1 cellular context compared by ENCODE assay signal in genomic region chr1:36664564-36665287, GRCh38.
TF ChIP-seq lines count a peak whose summit lies in the region.

No MANE protein-coding gene starts in this region.

TF ChIP-seq in H1, 55 proteins besides CTCF, POLR2A, EP300 and RAD21:
- TF ChIP-seq RFX5 (IDR thresholded peaks at IDR 0.05; ENCODE audit: borderline replicate concordance, low read depth, low read length) = no peak
